Comparison of ENCODE assay signal across 13 cellular contexts in the genomic region with DNA sequence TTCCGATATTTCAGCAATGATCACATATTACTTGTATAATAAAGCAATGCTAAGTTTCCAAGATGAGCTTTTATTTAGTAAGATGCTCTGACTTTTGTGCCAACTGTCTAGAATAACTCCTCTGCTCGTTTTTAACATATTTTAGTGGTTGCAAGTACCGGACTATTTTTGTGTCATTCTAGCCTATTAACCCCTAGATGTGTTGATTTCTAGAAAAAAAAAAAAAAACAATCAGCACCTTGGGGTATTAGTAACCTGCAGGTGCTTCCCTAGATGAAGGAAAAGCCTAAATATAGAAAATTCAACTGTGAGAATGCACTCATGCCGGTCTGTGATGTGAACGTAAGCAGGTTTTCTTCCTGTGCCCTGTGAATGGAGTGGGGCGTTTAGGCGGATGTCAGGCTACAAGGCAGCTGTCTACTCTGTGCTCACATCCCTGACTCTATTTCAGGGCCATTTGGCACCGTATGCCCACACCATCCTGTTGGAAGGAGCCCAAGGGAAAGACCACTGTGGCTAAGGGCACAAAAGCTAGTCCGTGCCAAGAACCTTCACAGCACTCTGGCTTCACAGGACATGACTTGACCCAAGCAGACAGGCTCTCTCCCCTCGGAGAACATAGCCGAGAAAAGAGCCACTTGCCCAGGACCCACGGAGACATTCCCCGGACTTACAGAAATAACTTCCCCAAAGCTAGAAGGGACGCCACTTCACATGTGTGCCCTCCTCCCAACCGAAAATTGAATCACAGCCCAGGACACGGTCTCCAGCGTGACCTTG.
DNase-seq lines count a peak whose midpoint lies in the region; ATAC-seq and TF ChIP-seq lines count a peak whose summit lies in the region.
"Had no signal": no experiment of that assay in that cellular context is flagged by ENCODE, and none has a peak within 500 bp of the region (broad histone marks: within the 10 kb centered on the region; RNA-seq: fewer than 3 reads in every experiment).

No MANE protein-coding gene starts in this region.

- H3K4me3 Mint-ChIP-seq in brain = no peak overlapping the region
- H3K4me3 Mint-ChIP-seq in stimulated activated naive B cell treated with anti-CD40 and anti-IgM and Interleukin-4, amounts not matched to agents 10 μg/mL and 1 μg/mL and 100 μg/mL, for 72 hours = no peak overlapping the region
- H3K4me3 Mint-ChIP-seq: activated naive CD4-positive, alpha-beta T cell treated with anti-CD3 and anti-CD28 coated beads for 36 hours had no signal

- H3K9ac ChIP-seq in skeletal muscle tissue (ENCODE audit: low read depth in 1 of 3, low read length in 3 of 3) = peak overlapping the region; percentile 34 to 51 (median 47)

- peaks cover 3% of the 10 kb centered on the region for H3K27me3 Mint-ChIP-seq in brain
- H3K27me3 Mint-ChIP-seq in stimulated activated naive B cell treated with anti-CD40 and anti-IgM and Interleukin-4, amounts not matched to agents 10 μg/mL and 1 μg/mL and 100 μg/mL, for 72 hours = peaks cover 5 to 8% of the 10 kb centered on the region in 2 donors

- H3K9me3 Mint-ChIP-seq in brain = peaks cover 0 to 11% (median 5%) of the 10 kb centered on the region in 5 experiments
- peaks cover 6 to 9% of the 10 kb centered on the region in 2 donors for H3K9me3 Mint-ChIP-seq in stimulated activated naive B cell treated with anti-CD40 and anti-IgM and Interleukin-4, amounts not matched to agents 10 μg/mL and 1 μg/mL and 100 μg/mL, for 72 hours
- H3K9me3 Mint-ChIP-seq: activated naive CD4-positive, alpha-beta T cell treated with anti-CD3 and anti-CD28 coated beads for 36 hours had no signal

- intact Hi-C loops in lower leg skin (cut with DNase I; ENCODE audit: low total_unique reads) = no loop called here

- DNase-seq in GM03348 (ENCODE audit: low spot score) (peak; percentile 21), kidney tubule cell (ENCODE audit: low spot score) (peak; percentile 23), lower leg skin (ENCODE audit: low spot score in 2 of 2) (no peak), NCI-H226 (no peak), activated T-cell treated with anti-CD3 and anti-CD28 coated beads for 4 hours (no peak)
- no peak for DNase-seq in stimulated activated naive B cell treated with anti-CD40 and anti-IgM and Interleukin-4, amounts not matched to agents 10 μg/mL and 1 μg/mL and 100 μg/mL, for 72 hours
- DNase-seq: activated naive CD4-positive, alpha-beta T cell treated with anti-CD3 and anti-CD28 coated beads for 36 hours; DMS53; NCI-H526 treated with DMSO at 0.1 percent for 48 hours; sigmoid colon; transverse colon had no signal

- no peak for TF ChIP-seq CTCF in brain (conservative IDR thresholded peaks at IDR 0.05)
- no peak for TF ChIP-seq CTCF in lower leg skin (IDR thresholded peaks at IDR 0.05)

- H3K36me3 ChIP-seq in skeletal muscle tissue (ENCODE audit: control insufficient read depth in 3 of 3, insufficient read depth in 3 of 3, low read length in 3 of 3) = no peaks in the 10 kb centered on the region
- H3K36me3 ChIP-seq: sigmoid colon, transverse colon had no signal

- H3K9me3 ChIP-seq in skeletal muscle tissue (ENCODE audit: control insufficient read depth in 3 of 3, low read length in 3 of 3) = no peaks in the 10 kb centered on the region
- H3K9me3 ChIP-seq: sigmoid colon, transverse colon had no signal

- peak overlapping the region; percentile 54 for H3K27ac ChIP-seq in skeletal muscle tissue (ENCODE audit: low read depth, low read length)

- H3K4me3 ChIP-seq in skeletal muscle tissue (ENCODE audit: low read length in 3 of 3) = peak overlapping the region; percentile 27 to 67 (median 58)
- no peak overlapping the region for H3K4me3 ChIP-seq in lower leg skin (ENCODE audit: low read depth, poor library complexity, severe bottlenecking)
- H3K4me3 ChIP-seq: sigmoid colon, transverse colon had no signal

- WGBS in lower leg skin, 2 donors = 49 to 56% methylated on average over 17 of the region's 17 CpGs

- peak overlapping the region in 4 of 5 experiments; percentile 32 to 75 (median 46) for H3K27ac Mint-ChIP-seq in brain
- H3K27ac Mint-ChIP-seq in stimulated activated naive B cell treated with anti-CD40 and anti-IgM and Interleukin-4, amounts not matched to agents 10 μg/mL and 1 μg/mL and 100 μg/mL, for 72 hours = no peak overlapping the region
- H3K27ac Mint-ChIP-seq: activated naive CD4-positive, alpha-beta T cell treated with anti-CD3 and anti-CD28 coated beads for 36 hours had no signal

- no peak for ATAC-seq in stimulated activated naive B cell treated with anti-CD40 and anti-IgM and Interleukin-4, amounts not matched to agents 10 μg/mL and 1 μg/mL and 100 μg/mL, for 72 hours (replicated peaks)

- no peak for TF ChIP-seq POLR2A in lower leg skin (IDR thresholded peaks at IDR 0.05)

- H3K4me1 Mint-ChIP-seq in brain = peaks cover 16% of the 10 kb centered on the region
- no peaks in the 10 kb centered on the region for H3K4me1 Mint-ChIP-seq in stimulated activated naive B cell treated with anti-CD40 and anti-IgM and Interleukin-4, amounts not matched to agents 10 μg/mL and 1 μg/mL and 100 μg/mL, for 72 hours

- peaks cover 13 to 17% (median 14%) of the 10 kb centered on the region in 3 donors for H3K4me1 ChIP-seq in skeletal muscle tissue (ENCODE audit: control insufficient read depth in 3 of 3, insufficient read depth in 3 of 3, low read length in 3 of 3)

- H3K27me3 ChIP-seq in skeletal muscle tissue (ENCODE audit: control insufficient read depth in 3 of 3, insufficient read depth in 3 of 3, low read length in 3 of 3) = no peaks in the 10 kb centered on the region
- H3K27me3 ChIP-seq: sigmoid colon, transverse colon had no signal

- H3K36me3 Mint-ChIP-seq in brain = no peaks in the 10 kb centered on the region
- no peaks in the 10 kb centered on the region for H3K36me3 Mint-ChIP-seq in stimulated activated naive B cell treated with anti-CD40 and anti-IgM and Interleukin-4, amounts not matched to agents 10 μg/mL and 1 μg/mL and 100 μg/mL, for 72 hours

Comparison
In these comparisons a context has a peak if more than half of its experiments do, and no peak if none do; other contexts are left out.
1. DNase-seq: peak in GM03348 (single experiment) and kidney tubule cell (single experiment); none in lower leg skin (0 of 2), stimulated activated naive B cell treated with anti-CD40 and anti-IgM and Interleukin-4, amounts not matched to agents 10 μg/mL and 1 μg/mL and 100 μg/mL, for 72 hours (single experiment), NCI-H226 (single experiment) and activated T-cell treated with anti-CD3 and anti-CD28 coated beads for 4 hours (single experiment).